In genomic region chr14:60984225-60984624, GRCh38 we compare ENCODE assay signal across 15 cellular contexts. TPM values are rescaled to one million over a fixed set of nuclear protein-coding genes. Genes with fewer than 3 reads are reported as not detected.
A peak's percentile ranks its signal among the peaks of the same experiment; 100 is the strongest.
DNase-seq lines count a peak whose midpoint lies in the region; ATAC-seq and TF ChIP-seq lines count a peak whose summit lies in the region.
"Had no signal": no experiment of that assay in that cellular context is flagged by ENCODE, and none has a peak within 500 bp of the region (broad histone marks: within the 10 kb centered on the region; RNA-seq: fewer than 3 reads in every experiment).

No MANE protein-coding gene starts in this region.

- H3K4me1 ChIP-seq in left lung (peaks cover 9 to 47% of the 10 kb centered on the region in 2 donors), testis (no peaks in the 10 kb centered on the region)

- DNase-seq in AML-193 (lab: John Stamatoyannopoulos, UW): peak; percentile 57 to 72
- peak; percentile 21 for DNase-seq in MV-4-11 (lab: John Stamatoyannopoulos, UW)
- DNase-seq in left lung: no peak
- no peak for DNase-seq in testis
- no peak for DNase-seq in Right ventricle myocardium superior
- DNase-seq: CD4-positive, CD25-positive, alpha-beta regulatory T cell; H9; IMR-90; NCI-H1092; NCI-H146; NCI-H2081 treated with DMSO at 0.1 percent for 48 hours; NCI-H524 treated with DMSO at 0.1 percent for 48 hours; T-helper 1 cell had no signal

- H3K27ac ChIP-seq in SU-DHL-6 (ENCODE audit: low read depth, low read length): peak overlapping the region; percentile 30; the same call in 1 of the 2 replicates
- peak overlapping the region; percentile 35 to 66 for H3K27ac ChIP-seq in left lung
- no peak overlapping the region for H3K27ac ChIP-seq in testis

- H3K9me2 ChIP-seq in SU-DHL-6 (replicated peaks; ENCODE audit: insufficient read depth, low read length): no peaks in the 10 kb centered on the region

- no peak overlapping the region for H3K4me3 ChIP-seq in SU-DHL-6 (ENCODE audit: insufficient read depth, low read length, poor library complexity, severe bottlenecking)
- no peak overlapping the region for H3K4me3 ChIP-seq in left lung
- H3K4me3 ChIP-seq in testis: no peak overlapping the region

- H3K36me3 ChIP-seq in SU-DHL-6 (ENCODE audit: low read length) (peaks cover 4% of the 10 kb centered on the region; the same call in 1 of the 2 replicates), left lung (peaks cover 0 to 41% of the 10 kb centered on the region in 2 donors), testis (ENCODE audit: low read depth, missing control alignments) (no peaks in the 10 kb centered on the region)

- intact Hi-C loops in left lung (cut with DNase I): no loop called here
- intact Hi-C loops in testis (cut with DNase I; ENCODE audit: low total_unique reads): no loop called here
- intact Hi-C loops in Right ventricle myocardium superior (cut with DNase I): no loop called here

- ATAC-seq in left lung (no peak), HG02678 (IDR thresholded peaks at IDR 0.05; ENCODE audit: unreplicated experiment) (no peak), Right ventricle myocardium superior (ENCODE audit: poor library complexity) (no peak)

- H3K9ac ChIP-seq in SU-DHL-6 (ENCODE audit: low read length): no peak overlapping the region

- H3F3A ChIP-seq in SU-DHL-6 (ENCODE audit: insufficient read depth): peaks cover 9% of the 10 kb centered on the region; the same call in 1 of the 2 replicates

- H3K4me2 ChIP-seq in SU-DHL-6 (ENCODE audit: low read depth, low read length, poor library complexity, severe bottlenecking): peak overlapping the region; percentile 43

- H4K20me1 ChIP-seq in SU-DHL-6 (ENCODE audit: low read depth, low read length): no peaks in the 10 kb centered on the region

- no peak overlapping the region for H2AFZ ChIP-seq in SU-DHL-6 (ENCODE audit: low read depth, low read length, severe bottlenecking)

- TF ChIP-seq POLR2A in testis (IDR thresholded peaks at IDR 0.05): no peak

- TF ChIP-seq CTCF in SU-DHL-6 (IDR thresholded peaks at IDR 0.05; ENCODE audit: insufficient read depth, low read length, poor library complexity, severe bottlenecking) (no peak), left lung (IDR thresholded peaks at IDR 0.05) (no peak), testis (IDR thresholded peaks at IDR 0.05) (no peak)

- peaks cover 19% of the 10 kb centered on the region for H3K79me2 ChIP-seq in SU-DHL-6 (ENCODE audit: insufficient read depth, low read length)

- H3K27me3 ChIP-seq in SU-DHL-6 (ENCODE audit: low read length): no peaks in the 10 kb centered on the region
- H3K27me3 ChIP-seq in left lung: no peaks in the 10 kb centered on the region
- H3K27me3 ChIP-seq in testis: no peaks in the 10 kb centered on the region

- no peaks in the 10 kb centered on the region for H3K9me3 ChIP-seq in SU-DHL-6 (ENCODE audit: insufficient read depth, low read length)
- no peaks in the 10 kb centered on the region for H3K9me3 ChIP-seq in left lung
- H3K9me3 ChIP-seq in testis: no peaks in the 10 kb centered on the region

RNA-seq across cellular contexts. Expression of gene SLC38A6, which starts 3.2 kb away (rescaled TPM):
- total RNA-seq in left lung (10 to 100 TPM; 22.4 to 35.2 TPM), testis (10 to 100 TPM; 26.6 to 28.6 TPM), Right ventricle myocardium superior (4.9 TPM)
- polyA plus RNA-seq in testis (ENCODE audit: insufficient read depth, low read depth, low replicate concordance): 20.8 TPM

RNA-seq across cellular contexts. Expression of gene TRMT5, which starts 3.3 kb away (rescaled TPM):
- total RNA-seq in left lung: 10 to 100 TPM; 12.4 to 13.3 TPM
- total RNA-seq in testis: 10 to 100 TPM; 15.2 to 26.0 TPM
- polyA plus RNA-seq in testis (ENCODE audit: insufficient read depth, low read depth, low replicate concordance): 27.6 TPM
- total RNA-seq in Right ventricle myocardium superior: 4.4 TPM

Comparison
In these comparisons a context has a peak if more than half of its experiments do, and no peak if none do; other contexts are left out.
1. DNase-seq: peak in AML-193 (2 of 2) and MV-4-11 (single experiment); none in left lung (0 of 2), testis (single experiment) and Right ventricle myocardium superior (single experiment).
2. H3K27ac ChIP-seq: peak in SU-DHL-6 (single experiment) and left lung (2 of 2); none in testis (0 of 2).